29 cellular contexts compared by ENCODE assay signal in genomic region chr20:64238115-64238825, GRCh38. TPM values are rescaled to one million over a fixed set of nuclear protein-coding genes. Genes with fewer than 3 reads are reported as not detected.
A peak's percentile ranks its signal among the peaks of the same experiment; 100 is the strongest.
DNase-seq lines count a peak whose midpoint lies in the region; ATAC-seq, FAIRE-seq and TF ChIP-seq lines count a peak whose summit lies in the region.
"Had no signal": no experiment of that assay in that cellular context is flagged by ENCODE, and none has a peak within 500 bp of the region (broad histone marks: within the 10 kb centered on the region; RNA-seq: fewer than 3 reads in every experiment).

No MANE protein-coding gene starts in this region.

- H3K27ac ChIP-seq in BLaER1 (no peak overlapping the region), neuronal stem cell (replicated peaks; ENCODE audit: low read length) (no peak overlapping the region)
- H3K27ac ChIP-seq: C4-2B, heart right ventricle, HL-60, neutrophil, upper lobe of left lung had no signal

- no peak for DNase-seq in GM12892 (ENCODE audit: insufficient read length)
- DNase-seq in WTC11 (ENCODE audit: low spot score), result no peak
- DNase-seq in posterior vena cava (ENCODE audit: low spot score), result peak; percentile 35
- no peak for DNase-seq in mucosa of gallbladder (ENCODE audit: low spot score)
- no peak for DNase-seq in neuronal stem cell (ENCODE audit: low spot score)
- DNase-seq: activated CD4-positive, alpha-beta T cell treated with anti-CD3 and anti-CD28 coated beads for 36 hours; activated naive CD8-positive, alpha-beta T cell treated with anti-CD3 and anti-CD28 coated beads, Interleukin-2, amount 50 U/mL, for 24 hours; activated T-cell treated with anti-CD3 and anti-CD28 coated beads for 4 hours; central memory CD4-positive, alpha-beta T cell; DND-41; endodermal cell; foreskin fibroblast; heart right ventricle; HFFc6; NCI-H1092 treated with DMSO at 0.1 percent for 48 hours; NCI-H2081; NCI-H2227 treated with DMSO at 0.1 percent for 48 hours; NCI-H526 treated with DMSO at 0.1 percent for 48 hours; stimulated activated CD4-positive, alpha-beta T cell treated with anti-CD3 and anti-CD28 coated beads, Interleukin-2, amount 100 ng/mL, for 24 hours; T-helper 2 cell; upper lobe of left lung had no signal

- TF ChIP-seq POLR2A in GM12892 (IDR thresholded peaks at IDR 0.05; ENCODE audit: low read depth, low read length), result no peak

- no peak overlapping the region for H3K9ac ChIP-seq in BLaER1
- H3K9ac ChIP-seq in neuronal stem cell (ENCODE audit: low read depth, low read length, poor library complexity), result no peak overlapping the region

- H3K4me2 ChIP-seq in BLaER1 (peak overlapping the region; percentile 60), neuronal stem cell (ENCODE audit: insufficient read depth, low read length, poor library complexity, severe bottlenecking) (no peak overlapping the region)
- H3K4me2 ChIP-seq: smooth muscle cell had no signal

- TF ChIP-seq CTCF in WTC11 (IDR thresholded peaks at IDR 0.05), result no peak

- no peak overlapping the region for H4K91ac ChIP-seq in neuronal stem cell (ENCODE audit: low read depth, low read length, poor library complexity)

- H3K4ac ChIP-seq in neuronal stem cell (ENCODE audit: low read length), result no peak overlapping the region

- POLR2A ChIA-PET in WTC11 (lab: Charles Lee), result no interaction called here

- intact Hi-C loops in posterior vena cava (cut with DNase I), result no loop called here

- H3K18ac ChIP-seq in neuronal stem cell (ENCODE audit: low read length), result no peak overlapping the region

- H2BK12ac ChIP-seq in neuronal stem cell (ENCODE audit: low read length), result no peak overlapping the region

- no peak overlapping the region for H3K14ac ChIP-seq in neuronal stem cell (ENCODE audit: low read length)

- H2BK120ac ChIP-seq in neuronal stem cell (ENCODE audit: low read depth, low read length), result no peak overlapping the region

- H3K36me3 Mint-ChIP-seq in WTC11, result peaks cover 7% of the 10 kb centered on the region; the same call in 1 of the 2 replicates

- H4K20me1 ChIP-seq in BLaER1, result no peaks in the 10 kb centered on the region

- no peak overlapping the region for H3K27ac Mint-ChIP-seq in WTC11
- H3K27ac Mint-ChIP-seq: activated CD4-positive, alpha-beta T cell treated with anti-CD3 and anti-CD28 coated beads for 36 hours; activated naive CD8-positive, alpha-beta T cell treated with anti-CD3 and anti-CD28 coated beads, Interleukin-2, amount 50 U/mL, for 24 hours; dendritic cell treated with granulocyte-macrophage colony-stimulating factor and Interleukin-4, amounts not matched to agents 40 ng/mL and 50 ng/mL, for 4 days; endodermal cell; HFFc6 had no signal

- ATAC-seq in WTC11 (no peak), HG03025 (IDR thresholded peaks at IDR 0.05; ENCODE audit: low FRiP score, unreplicated experiment) (no peak)
- ATAC-seq: activated CD4-positive, alpha-beta T cell treated with anti-CD3 and anti-CD28 coated beads for 36 hours; activated naive CD8-positive, alpha-beta T cell treated with anti-CD3 and anti-CD28 coated beads, Interleukin-2, amount 50 U/mL, for 24 hours; esophagus mucosa had no signal

- peaks cover 4% of the 10 kb centered on the region; the same call in 1 of the 2 replicates for H3K27me3 Mint-ChIP-seq in WTC11 (ENCODE audit: low read depth)
- H3K27me3 Mint-ChIP-seq: activated naive CD8-positive, alpha-beta T cell treated with anti-CD3 and anti-CD28 coated beads, Interleukin-2, amount 50 U/mL, for 24 hours had no signal

- no peaks in the 10 kb centered on the region for H3K27me3 ChIP-seq in BLaER1
- H3K27me3 ChIP-seq in neuronal stem cell (ENCODE audit: control insufficient read depth in 3 of 3, insufficient read depth in 3 of 3, low read depth in 1 of 3, low read length in 3 of 3), result peaks cover 0 to 3% (median 0%) of the 10 kb centered on the region in 3 experiments
- H3K27me3 ChIP-seq: heart right ventricle, upper lobe of left lung had no signal

- H3K4me1 ChIP-seq in BLaER1 (peaks cover 27% of the 10 kb centered on the region), neuronal stem cell (ENCODE audit: control insufficient read depth in 2 of 2, insufficient read depth in 1 of 2, low read depth in 1 of 2, low read length in 2 of 2) (peaks cover 3 to 10% of the 10 kb centered on the region in 2 donors)
- H3K4me1 ChIP-seq: upper lobe of left lung had no signal

- H2BK15ac ChIP-seq in neuronal stem cell (ENCODE audit: low read length), result no peak overlapping the region

- peak; percentile 42 for FAIRE-seq in GM12892 (lab: Jason Lieb, UNC)

- no peak overlapping the region for H3K4me3 Mint-ChIP-seq in WTC11
- H3K4me3 Mint-ChIP-seq: activated CD4-positive, alpha-beta T cell treated with anti-CD3 and anti-CD28 coated beads for 36 hours; activated naive CD8-positive, alpha-beta T cell treated with anti-CD3 and anti-CD28 coated beads, Interleukin-2, amount 50 U/mL, for 24 hours; dendritic cell treated with granulocyte-macrophage colony-stimulating factor and Interleukin-4, amounts not matched to agents 40 ng/mL and 50 ng/mL, for 4 days; endodermal cell; HFFc6 had no signal

- no peak overlapping the region for H3K23ac ChIP-seq in neuronal stem cell (ENCODE audit: low read depth, low read length, poor library complexity)

- H3K4me3 ChIP-seq in BLaER1 (no peak overlapping the region), neuronal stem cell (ENCODE audit: low read length in 2 of 2) (no peak overlapping the region)
- H3K4me3 ChIP-seq: heart right ventricle, smooth muscle cell, upper lobe of left lung had no signal

- peaks cover 14% of the 10 kb centered on the region for H3K9me3 Mint-ChIP-seq in WTC11
- H3K9me3 Mint-ChIP-seq: activated naive CD8-positive, alpha-beta T cell treated with anti-CD3 and anti-CD28 coated beads, Interleukin-2, amount 50 U/mL, for 24 hours; dendritic cell treated with granulocyte-macrophage colony-stimulating factor and Interleukin-4, amounts not matched to agents 40 ng/mL and 50 ng/mL, for 4 days; HFFc6 had no signal

- H4K8ac ChIP-seq in neuronal stem cell (ENCODE audit: low read depth, low read length), result no peak overlapping the region

- H2BK5ac ChIP-seq in neuronal stem cell (ENCODE audit: low read length), result no peak overlapping the region

- H2AFZ ChIP-seq in neuronal stem cell (ENCODE audit: low read length), result no peak overlapping the region

- no CpG with 5 or more reads among the region's 11 CpGs for WGBS in neuronal stem cell (ENCODE audit: extremely low coverage in 2 of 2, insufficient read length in 2 of 2, insufficient replicate concordance in 1 of 2), 2 donors

- no peaks in the 10 kb centered on the region for H3K9me3 ChIP-seq in BLaER1
- H3K9me3 ChIP-seq in neuronal stem cell (replicated peaks in 1 of 2; ENCODE audit: control insufficient read depth in 2 of 2, insufficient read depth in 1 of 2, low read depth in 1 of 2, low read length in 2 of 2), result peaks cover 6 to 18% of the 10 kb centered on the region in 2 donors
- H3K9me3 ChIP-seq: heart right ventricle, neutrophil, upper lobe of left lung had no signal

- CTCF ChIA-PET in WTC11 (lab: Charles Lee), result no interaction called here

- H3K36me3 ChIP-seq in BLaER1, result no peaks in the 10 kb centered on the region
- H3K36me3 ChIP-seq in neuronal stem cell (replicated peaks in 1 of 2; ENCODE audit: control insufficient read depth in 2 of 2, insufficient read depth in 2 of 2, low read length in 2 of 2), result peaks cover 0 to 2% of the 10 kb centered on the region in 2 donors
- H3K36me3 ChIP-seq: heart right ventricle, neutrophil, upper lobe of left lung had no signal

- no peaks in the 10 kb centered on the region for H3K79me1 ChIP-seq in neuronal stem cell (ENCODE audit: low read depth, low read length)

- H2AK5ac ChIP-seq in neuronal stem cell (ENCODE audit: low read depth, low read length), result no peak overlapping the region

- H3K4me1 Mint-ChIP-seq in WTC11, result peaks cover 4% of the 10 kb centered on the region; the same call in 1 of the 2 replicates
- H3K4me1 Mint-ChIP-seq: endodermal cell had no signal

TF ChIP-seq in WTC11, 78 proteins besides CTCF, POLR2A, EP300 and RAD21:
- TF ChIP-seq GABPB1 (CRISPR knock-in tag; IDR thresholded peaks at IDR 0.05), result peak; percentile 49; the same call in 1 of the 2 replicates
- TF ChIP-seq SMAD4 (CRISPR knock-in tag; IDR thresholded peaks at IDR 0.05), result no peak
- TF ChIP-seq RORB (CRISPR knock-in tag; IDR thresholded peaks at IDR 0.05), result no peak
- TF ChIP-seq RELA (CRISPR knock-in tag; IDR thresholded peaks at IDR 0.05; ENCODE audit: borderline replicate concordance), result no peak
- no peak for TF ChIP-seq ATF2 (CRISPR knock-in tag; IDR thresholded peaks at IDR 0.05; ENCODE audit: borderline replicate concordance, low read depth)
- no peak for TF ChIP-seq ZNF232 (CRISPR knock-in tag; IDR thresholded peaks at IDR 0.05)

RNA-seq across cellular contexts. Expression of gene PCMTD2, which starts 17.3 kb away (rescaled TPM):
- polyA plus RNA-seq in GM12892 (2012; ENCODE audit: missing spikeins), result 21.5 TPM
- 50.9 to 61.1 TPM (median 57.7 TPM) in 3 replicates for total RNA-seq in WTC11 (2021)
- total RNA-seq in posterior vena cava, result 10 to 100 TPM; 25.1 to 27.0 TPM
- total RNA-seq in mucosa of gallbladder, result 69.3 TPM
- polyA plus RNA-seq in neuronal stem cell (2013, experiment 1 of 2), result 40.9 TPM
- polyA plus RNA-seq in neuronal stem cell (2013, experiment 2 of 2), result 42.6 TPM
